ENCODE assay signal across 10 cellular contexts in the genomic region with DNA sequence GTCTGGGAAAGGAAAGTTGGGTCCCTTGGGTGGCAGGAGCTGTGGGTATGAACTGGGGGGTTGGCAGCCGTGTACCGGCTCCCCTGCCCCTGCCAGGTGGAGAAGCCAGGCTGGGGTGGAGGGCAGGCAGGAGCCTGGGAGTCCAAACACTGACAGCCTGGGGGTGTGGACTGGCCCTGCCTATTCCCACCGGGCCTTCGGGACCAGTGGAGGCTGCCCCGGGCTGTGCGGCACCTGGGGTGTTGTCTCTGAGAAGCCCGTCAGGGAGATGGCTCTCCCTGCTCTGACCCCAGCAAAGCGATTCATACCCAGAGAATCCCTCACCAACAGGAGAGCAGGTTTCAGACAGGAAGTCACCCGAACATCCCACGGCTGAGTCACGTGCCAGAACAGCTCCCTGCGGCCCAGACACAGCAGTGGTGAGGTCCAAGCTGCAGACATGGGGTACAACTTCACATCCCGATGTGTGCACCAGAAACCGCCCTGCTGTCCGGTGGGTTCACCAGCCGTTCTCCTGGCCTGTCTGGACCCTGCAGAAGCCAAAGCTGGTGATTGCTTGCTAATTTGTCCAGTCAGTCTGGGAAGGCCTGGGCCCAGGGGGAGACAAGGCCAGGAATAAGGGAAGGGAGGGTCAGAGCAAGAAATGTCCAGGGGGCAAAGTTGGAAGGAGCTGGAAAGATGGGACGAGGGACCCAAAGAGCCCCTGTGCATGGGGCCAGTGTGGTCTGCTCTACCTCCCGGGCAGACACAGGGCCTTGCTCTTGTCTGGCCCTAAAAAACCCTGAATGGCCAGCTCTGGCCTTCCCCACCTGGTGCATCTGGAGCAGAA. TPM values are rescaled to one million over a fixed set of nuclear protein-coding genes. Genes with fewer than 3 reads are reported as not detected.
DNase-seq lines count a peak whose midpoint lies in the region; ATAC-seq, FAIRE-seq and TF ChIP-seq lines count a peak whose summit lies in the region.
"Had no signal": no experiment of that assay in that cellular context is flagged by ENCODE, and none has a peak within 500 bp of the region (broad histone marks: within the 10 kb centered on the region; RNA-seq: fewer than 3 reads in every experiment).

No MANE protein-coding gene starts in this region.

- H3K9me3 Mint-ChIP-seq in glutamatergic neuron (ENCODE audit: unreplicated experiment) = peaks cover 6% of the 10 kb centered on the region

- H3K36me3 Mint-ChIP-seq in T-helper 17 cell (ENCODE audit: low read depth) (no peaks in the 10 kb centered on the region), glutamatergic neuron (ENCODE audit: unreplicated experiment) (peaks cover 6% of the 10 kb centered on the region)

- peaks cover 50% of the 10 kb centered on the region for H3K4me1 Mint-ChIP-seq in T-helper 17 cell
- peaks cover 1% of the 10 kb centered on the region for H3K4me1 Mint-ChIP-seq in glutamatergic neuron (ENCODE audit: low read depth, unreplicated experiment)

- H3K9me3 ChIP-seq in T-helper 17 cell (ENCODE audit: control insufficient read depth, low read length, poor library complexity, severe bottlenecking) = no peaks in the 10 kb centered on the region

- DNase-seq in GM18507 (ENCODE audit: extremely low spot score, insufficient read length, low read depth) (no peak), T-helper 17 cell (peak in 1 of 3 donors; percentile 49), NCI-H187 (lab: John Stamatoyannopoulos, UW) (no peak), glutamatergic neuron (no peak)
- DNase-seq in central memory CD4-positive, alpha-beta T cell = peak; percentile 43
- DNase-seq in stimulated activated CD4-positive, alpha-beta T cell treated with anti-CD3 and anti-CD28 coated beads, Interleukin-4, amount 100 ng/mL, for 24 hours = peak; percentile 80
- DNase-seq: PC-9 had no signal

- no peak for ATAC-seq in T-helper 17 cell
- ATAC-seq in HG03159 (IDR thresholded peaks at IDR 0.05; ENCODE audit: unreplicated experiment) = no peak
- ATAC-seq in HG03442 (IDR thresholded peaks at IDR 0.05; ENCODE audit: unreplicated experiment) = no peak

- FAIRE-seq in GM18507 (lab: Jason Lieb, UNC) = peak; percentile 92
- FAIRE-seq: endometrium had no signal

- H3K27me3 Mint-ChIP-seq in T-helper 17 cell (no peaks in the 10 kb centered on the region), glutamatergic neuron (ENCODE audit: unreplicated experiment) (peaks cover 10% of the 10 kb centered on the region)

- TF ChIP-seq CTCF in glutamatergic neuron (IDR thresholded peaks at IDR 0.05; ENCODE audit: partially characterized antibody, unreplicated experiment) = no peak

- peak overlapping the region; percentile 96 for H3K4me3 Mint-ChIP-seq in T-helper 17 cell
- no peak overlapping the region for H3K4me3 Mint-ChIP-seq in glutamatergic neuron (ENCODE audit: unreplicated experiment)

- peak overlapping the region; percentile 99 for H3K27ac Mint-ChIP-seq in T-helper 17 cell
- no peak overlapping the region for H3K27ac Mint-ChIP-seq in glutamatergic neuron (ENCODE audit: unreplicated experiment)

RNA-seq across cellular contexts. Expression of gene GPR132, which starts 2.1 kb away (rescaled TPM):
- 10 to 100 TPM; 43.4 to 47.1 TPM for total RNA-seq in T-helper 17 cell
- not detected for total RNA-seq in glutamatergic neuron (ENCODE audit: unreplicated experiment)
- total RNA-seq: PC-9 had no signal

RNA-seq across cellular contexts. Expression of gene CDCA4, which starts 46.5 kb away (rescaled TPM):
- total RNA-seq in T-helper 17 cell (10 to 100 TPM; 16.1 to 18.4 TPM), glutamatergic neuron (ENCODE audit: unreplicated experiment) (23.2 TPM)

Comparison
In these comparisons a context has a peak if more than half of its experiments do, and no peak if none do; other contexts are left out.
1. DNase-seq: peak in central memory CD4-positive, alpha-beta T cell (single experiment) and stimulated activated CD4-positive, alpha-beta T cell treated with anti-CD3 and anti-CD28 coated beads, Interleukin-4, amount 100 ng/mL, for 24 hours (single experiment); none in GM18507 (single experiment), NCI-H187 (0 of 2) and glutamatergic neuron (single experiment).
2. RNA of gene GPR132, which starts 2.1 kb away (total RNA-seq): 43.4 to 47.1 TPM in T-helper 17 cell; not detected in glutamatergic neuron (single experiment); every median in the first group is over 10 times any median in the second.